Comparison of ENCODE assay signal across 25 cellular contexts in the genomic region with DNA sequence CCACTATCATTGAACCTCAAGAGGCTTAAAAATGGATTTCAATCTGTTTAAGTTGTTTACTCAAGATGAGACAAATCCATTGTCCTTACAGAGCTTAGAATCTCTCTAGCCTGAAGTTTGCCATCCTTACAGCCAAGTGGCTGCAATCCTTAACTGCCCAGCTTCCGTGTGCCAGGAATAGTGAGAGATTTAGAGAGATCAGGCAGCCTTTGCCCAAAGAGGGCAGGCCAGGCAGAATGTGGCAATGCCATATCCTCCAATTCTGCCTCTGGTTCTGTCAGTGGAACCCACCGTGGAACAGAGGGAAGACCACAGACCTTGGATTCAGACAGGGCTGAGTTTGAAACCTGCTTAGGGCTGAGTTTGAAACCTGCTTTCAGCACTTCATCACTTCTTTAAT.
"Had no signal": no experiment of that assay in that cellular context is flagged by ENCODE, and none has a peak within 500 bp of the region (broad histone marks: within the 10 kb centered on the region; RNA-seq: fewer than 3 reads in every experiment).

No MANE protein-coding gene starts in this region.

- H3K4me3 ChIP-seq: lower lobe of right lung, psoas muscle, sigmoid colon, stomach, thyroid gland, vagina had no signal

- DNase-seq: effector memory CD8-positive, alpha-beta T cell; erythroblast; hypothalamus; immature natural killer cell; islet precursor cell; kidney glomerular epithelial cell; left colon; left ventricle myocardium superior; lower lobe of right lung; naive thymus-derived CD8-positive, alpha-beta T cell; nephron progenitor cell; nucleus accumbens; psoas muscle; sigmoid colon; stimulated activated CD4-positive, alpha-beta T cell treated with anti-CD3 and anti-CD28 coated beads, Interleukin-2, amount 100 ng/mL, for 24 hours; stimulated activated CD4-positive, alpha-beta T cell treated with anti-CD3 and anti-CD28 coated beads, Interleukin-4, amount 100 ng/mL, for 24 hours; stimulated activated naive CD4-positive, alpha-beta T cell treated with Interleukin-2 at 50 U/mL for 16 hours; stomach; thyroid gland; trophoblast cell had no signal

- H3K4me3 Mint-ChIP-seq: effector memory CD8-positive, alpha-beta T cell; immature natural killer cell; naive thymus-derived CD8-positive, alpha-beta T cell; nephron progenitor cell; stimulated activated effector memory CD8-positive, alpha-beta T cell treated with anti-CD3 and anti-CD28 coated beads, Interleukin-12 subunit alpha, Interleukin-12 subunit beta, amount 100 ng/mL, for 72 hours had no signal

- FAIRE-seq: endometrium, frontal cortex had no signal

- H3K36me3 Mint-ChIP-seq: immature natural killer cell; naive thymus-derived CD8-positive, alpha-beta T cell; stimulated activated effector memory CD8-positive, alpha-beta T cell treated with anti-CD3 and anti-CD28 coated beads, Interleukin-12 subunit alpha, Interleukin-12 subunit beta, amount 100 ng/mL, for 72 hours had no signal

- H3K27me3 ChIP-seq: sigmoid colon, stomach, thyroid gland, vagina had no signal

- ATAC-seq: effector memory CD8-positive, alpha-beta T cell; left colon; left ventricle myocardium superior; lower lobe of right lung; naive thymus-derived CD8-positive, alpha-beta T cell; right cardiac atrium; stimulated activated effector memory CD8-positive, alpha-beta T cell treated with anti-CD3 and anti-CD28 coated beads, Interleukin-12 subunit alpha, Interleukin-12 subunit beta, amount 100 ng/mL, for 72 hours had no signal

- H3K4me1 Mint-ChIP-seq: immature natural killer cell; naive thymus-derived CD8-positive, alpha-beta T cell; stimulated activated effector memory CD8-positive, alpha-beta T cell treated with anti-CD3 and anti-CD28 coated beads, Interleukin-12 subunit alpha, Interleukin-12 subunit beta, amount 100 ng/mL, for 72 hours had no signal

- H3K9me3 Mint-ChIP-seq: effector memory CD8-positive, alpha-beta T cell; immature natural killer cell; nephron progenitor cell; stimulated activated effector memory CD8-positive, alpha-beta T cell treated with anti-CD3 and anti-CD28 coated beads, Interleukin-12 subunit alpha, Interleukin-12 subunit beta, amount 100 ng/mL, for 72 hours had no signal

- H3K27ac Mint-ChIP-seq: effector memory CD8-positive, alpha-beta T cell; immature natural killer cell; naive thymus-derived CD8-positive, alpha-beta T cell; nephron progenitor cell; stimulated activated effector memory CD8-positive, alpha-beta T cell treated with anti-CD3 and anti-CD28 coated beads, Interleukin-12 subunit alpha, Interleukin-12 subunit beta, amount 100 ng/mL, for 72 hours had no signal

- H3K4me1 ChIP-seq: lower lobe of right lung, sigmoid colon, thyroid gland, vagina had no signal

- H3K9me3 ChIP-seq: lower lobe of right lung, psoas muscle, sigmoid colon, stomach, thyroid gland, vagina had no signal

- H3K27ac ChIP-seq: lower lobe of right lung, psoas muscle, sigmoid colon, stomach, thyroid gland, vagina had no signal

- H3K36me3 ChIP-seq: lower lobe of right lung, sigmoid colon, stomach, thyroid gland, vagina had no signal
